ENCODE assay signal across 19 cellular contexts in genomic region chr20:52081066-52081465, GRCh38.
DNase-seq lines count a peak whose midpoint lies in the region; ATAC-seq and TF ChIP-seq lines count a peak whose summit lies in the region.
"Had no signal": no experiment of that assay in that cellular context is flagged by ENCODE, and none has a peak within 500 bp of the region (broad histone marks: within the 10 kb centered on the region; RNA-seq: fewer than 3 reads in every experiment).

No MANE protein-coding gene starts in this region.

- H3K9me1 ChIP-seq in IMR-90 (ENCODE audit: insufficient read depth, low read length) = no peaks in the 10 kb centered on the region

- H3K56ac ChIP-seq in IMR-90 (ENCODE audit: extremely low read depth, insufficient read depth, low read length) = no peak overlapping the region

- ATAC-seq in GM23338 = no peak
- no peak for ATAC-seq in IMR-90 (ENCODE audit: low read depth)
- no peak for ATAC-seq in WTC11
- ATAC-seq: A549; CD8-positive, alpha-beta T cell; GM12878 had no signal

- no peak overlapping the region for H2BK20ac ChIP-seq in IMR-90 (ENCODE audit: low read depth, low read length)

- H2AK9ac ChIP-seq in IMR-90 (replicated peaks; ENCODE audit: low read depth, low read length, poor library complexity) = peak overlapping the region; percentile 30

- in situ Hi-C loops in IMR-90 (cut with MboI; ENCODE audit: low sequenced_read_pairs) = loop anchor here (5.0 to 25.0 kb wide), 5 partner anchors 276 to 1094 kb away; partner anchors contain the start of gene SALL4

- H3K27me3 Mint-ChIP-seq in GM23338 (ENCODE audit: insufficient read depth, low read depth, poor library complexity) = peaks cover 1% of the 10 kb centered on the region
- no peaks in the 10 kb centered on the region for H3K27me3 Mint-ChIP-seq in WTC11 (ENCODE audit: low read depth)
- peaks cover 9% of the 10 kb centered on the region for H3K27me3 Mint-ChIP-seq in nephron progenitor cell (ENCODE audit: low read depth, poor library complexity)
- H3K27me3 Mint-ChIP-seq: B cell; CD4-positive, alpha-beta T cell had no signal

- no peaks in the 10 kb centered on the region for H3K9me2 ChIP-seq in GM23338 (ENCODE audit: insufficient read depth)

- no peak overlapping the region for H2BK5ac ChIP-seq in IMR-90 (ENCODE audit: low read depth, low read length, poor library complexity, severe bottlenecking)

- H3K36me3 ChIP-seq in GM23338 (ENCODE audit: insufficient read depth) (no peaks in the 10 kb centered on the region), IMR-90 (ENCODE audit: control insufficient read depth, insufficient read depth, low read length) (peaks cover 11% of the 10 kb centered on the region; the same call in 1 of the 2 replicates)

- no peak overlapping the region for H2BK15ac ChIP-seq in IMR-90 (ENCODE audit: low read depth, low read length)

- no TSS peak for BruUV-seq in IMR-90 (replicated peaks; lab: Mats Ljungman, UMichigan)

- H3K27me3 ChIP-seq in GM23338 (ENCODE audit: insufficient read depth) (no peaks in the 10 kb centered on the region), IMR-90 (ENCODE audit: control insufficient read depth, insufficient read depth, low read length) (no peaks in the 10 kb centered on the region)
- H3K27me3 ChIP-seq: BLaER1 treated with 17β-estradiol and CSF1 and Interleukin-3, amounts not matched to agents 10 nM and 100 nM had no signal

- no peak overlapping the region for H3K14ac ChIP-seq in IMR-90 (replicated peaks; ENCODE audit: low read depth, low read length)

- H3K27ac Mint-ChIP-seq in GM23338 (no peak overlapping the region), WTC11 (peak overlapping the region; percentile 47; the same call in 1 of the 2 replicates), nephron progenitor cell (peak overlapping the region; percentile 71)
- H3K27ac Mint-ChIP-seq: B cell; CD4-positive, alpha-beta T cell; CD8-positive, alpha-beta T cell had no signal

- H4K5ac ChIP-seq in IMR-90 (ENCODE audit: low read depth, low read length) = no peak overlapping the region

- 0 out of 3 replicates have a peak, but pooled peaks cover 1% of the 10 kb centered on the region for H3K9me3 Mint-ChIP-seq in GM23338
- H3K9me3 Mint-ChIP-seq in WTC11 = no peaks in the 10 kb centered on the region; the same call in 1 of the 2 replicates
- peaks cover 7% of the 10 kb centered on the region for H3K9me3 Mint-ChIP-seq in nephron progenitor cell
- H3K9me3 Mint-ChIP-seq: CD4-positive, alpha-beta T cell; CD8-positive, alpha-beta T cell had no signal

- no peak for DNase-seq in GM23338 (ENCODE audit: low spot score)
- DNase-seq in IMR-90 = no peak
- no peak for DNase-seq in WTC11 (ENCODE audit: low spot score)
- no peak for DNase-seq in nephron progenitor cell
- no peak for DNase-seq in hepatic stellate cell (ENCODE audit: low spot score)
- DNase-seq in GF-D8 (lab: John Stamatoyannopoulos, UW) = no peak
- no peak for DNase-seq in NCI-H1092 (lab: John Stamatoyannopoulos, UW)
- DNase-seq: AML-193; Caco-2; Calu3; CD4-positive, alpha-beta T cell; CD8-positive, alpha-beta T cell; DMS79 treated with DMSO at 0.1 percent for 48 hours had no signal

- intact Hi-C loops in IMR-90 (cut with micrococcal nuclease) = loop anchor here (5.0 kb wide), 3 partner anchors 119 to 694 kb away; no protein-coding TSS in a partner anchor

- no peak overlapping the region for H3K18ac ChIP-seq in IMR-90 (ENCODE audit: low read depth, low read length)

- H4K20me1 ChIP-seq in GM23338 (replicated peaks; ENCODE audit: insufficient read depth) (no peaks in the 10 kb centered on the region), IMR-90 (ENCODE audit: insufficient read depth, low read length) (no peaks in the 10 kb centered on the region)
- H4K20me1 ChIP-seq: BLaER1 treated with 17β-estradiol and CSF1 and Interleukin-3, amounts not matched to agents 10 nM and 100 nM had no signal

- no peaks in the 10 kb centered on the region for H3K79me2 ChIP-seq in GM23338 (replicated peaks; ENCODE audit: insufficient read depth)

- H3K4me1 Mint-ChIP-seq in GM23338 (peaks cover 24% of the 10 kb centered on the region; the same call in 2 of the 3 replicates), WTC11 (peaks cover 31% of the 10 kb centered on the region), nephron progenitor cell (peaks cover 51% of the 10 kb centered on the region)
- H3K4me1 Mint-ChIP-seq: B cell had no signal

- POLR2A ChIA-PET in IMR-90 (lab: Charles Lee; ENCODE audit: unreplicated experiment) (no interaction called here), WTC11 (lab: Charles Lee) (interaction anchor here (0.6 kb wide), 1 partner anchor 390 kb away, joined by 4 read pairs; no protein-coding TSS in a partner anchor)

- TF ChIP-seq POLR2A in IMR-90 (IDR thresholded peaks at IDR 0.05; ENCODE audit: low read depth, low read length) = no peak

- CTCF ChIA-PET in IMR-90 (lab: Yijun Ruan, JAX) (interaction anchor here (0.9 kb wide), 1 partner anchor 486 kb away, joined by 3 read pairs; no protein-coding TSS in a partner anchor), WTC11 (lab: Charles Lee) (interaction anchor here (1.0 to 1.5 kb wide), 3 partner anchors 20 to 438 kb away, joined by 3 to 5 read pairs (median 4); no protein-coding TSS in a partner anchor)

- H3K36me3 Mint-ChIP-seq in GM23338 (ENCODE audit: low read depth) (peaks cover 13% of the 10 kb centered on the region), WTC11 (peaks cover 13% of the 10 kb centered on the region), nephron progenitor cell (ENCODE audit: low read depth) (peaks cover 25% of the 10 kb centered on the region)

- dilution Hi-C loops in IMR-90 (cut with HindIII; ENCODE audit: low sequenced_read_pairs, unreplicated experiment) = no loop called here

- H3K4ac ChIP-seq in IMR-90 (ENCODE audit: low read depth, low read length) = no peak overlapping the region

- H3K23ac ChIP-seq in IMR-90 (ENCODE audit: low read depth, low read length) = no peak overlapping the region

- H2AK5ac ChIP-seq in IMR-90 (ENCODE audit: low read depth, low read length) = no peak overlapping the region

- no peak overlapping the region for H2BK120ac ChIP-seq in IMR-90 (ENCODE audit: low read depth, low read length)

- H3K79me1 ChIP-seq in IMR-90 (ENCODE audit: low read depth in 1 of 2, low read length in 2 of 2) = no peaks in the 10 kb centered on the region; a peak in 1 of 4 replicates

- H3K4me2 ChIP-seq in GM23338 (no peak overlapping the region), IMR-90 (ENCODE audit: low read depth, low read length) (no peak overlapping the region)
- H3K4me2 ChIP-seq: A549; BLaER1 treated with 17β-estradiol and CSF1 and Interleukin-3, amounts not matched to agents 10 nM and 100 nM had no signal

- H3K27ac ChIP-seq in GM23338 (ENCODE audit: low read depth) = 0 out of 2 replicates have a peak overlapping the region, but pooled peaks have one; percentile 30
- no peak overlapping the region for H3K27ac ChIP-seq in IMR-90 (ENCODE audit: insufficient read depth, low read length)
- H3K27ac ChIP-seq: 22Rv1; A549; BLaER1 treated with 17β-estradiol and CSF1 and Interleukin-3, amounts not matched to agents 10 nM and 100 nM; C4-2B had no signal

- no peaks in the 10 kb centered on the region for H3K9me3 ChIP-seq in IMR-90 (ENCODE audit: control insufficient read depth, insufficient read depth, low read length)
- H3K9me3 ChIP-seq: A549 had no signal

- WGBS in IMR-90 (ENCODE audit: extremely low coverage in 2 of 2, insufficient read length in 1 of 2), 2 experiments = 67% methylated on average over 1 of the region's 5 CpGs; no CpG with 5 or more reads in 1 of the 2 experiments

- H3K4me1 ChIP-seq in GM23338 (ENCODE audit: insufficient read depth) (no peaks in the 10 kb centered on the region), IMR-90 (ENCODE audit: control insufficient read depth, insufficient read depth, low read length) (peaks cover 2% of the 10 kb centered on the region; the same call in 1 of the 2 replicates)

- no peak for TF ChIP-seq CTCF in GM23338 (conservative IDR thresholded peaks at IDR 0.05; ENCODE audit: low read depth in 2 of 2)
- no peak for TF ChIP-seq CTCF in IMR-90 (conservative IDR thresholded peaks at IDR 0.05; ENCODE audit: low read depth, low read length)
- no peak for TF ChIP-seq CTCF in WTC11 (IDR thresholded peaks at IDR 0.05)
- no peak for TF ChIP-seq CTCF in nephron progenitor cell (IDR thresholded peaks at IDR 0.05)

- H4K8ac ChIP-seq in IMR-90 (ENCODE audit: low read depth in 2 of 2, low read length in 2 of 2) = no peak overlapping the region

- H3F3A ChIP-seq in GM23338 (replicated peaks; ENCODE audit: low read depth) = no peaks in the 10 kb centered on the region

- no peak overlapping the region for H4K91ac ChIP-seq in IMR-90 (ENCODE audit: insufficient read depth, low read depth, low read length)

- no peak overlapping the region for H3K9ac ChIP-seq in IMR-90 (ENCODE audit: low read depth, low read length)
- H3K9ac ChIP-seq: BLaER1 treated with 17β-estradiol and CSF1 and Interleukin-3, amounts not matched to agents 10 nM and 100 nM had no signal

- H3K4me3 Mint-ChIP-seq in GM23338 = no peak overlapping the region
- H3K4me3 Mint-ChIP-seq in WTC11 = no peak overlapping the region
- H3K4me3 Mint-ChIP-seq in nephron progenitor cell = no peak overlapping the region
- H3K4me3 Mint-ChIP-seq: B cell; CD4-positive, alpha-beta T cell; CD8-positive, alpha-beta T cell had no signal

- H3K4me3 ChIP-seq in GM23338 (no peak overlapping the region), IMR-90 (ENCODE audit: insufficient read depth, low read depth, low read length) (no peak overlapping the region)
- H3K4me3 ChIP-seq: A549; BLaER1 treated with 17β-estradiol and CSF1 and Interleukin-3, amounts not matched to agents 10 nM and 100 nM; GM12878 had no signal

- no peak overlapping the region for H2AFZ ChIP-seq in GM23338
- H2AFZ ChIP-seq in IMR-90 (replicated peaks; ENCODE audit: low read length, poor library complexity) = no peak overlapping the region

- no peak for TF ChIP-seq RAD21 in IMR-90 (IDR thresholded peaks at IDR 0.05; ENCODE audit: low read length)

TF ChIP-seq in GM23338, 12 proteins besides CTCF, POLR2A, EP300 and RAD21 (continues in another document):
- no peak for TF ChIP-seq ZNF331 (CRISPR knock-in tag; IDR thresholded peaks at IDR 0.05; ENCODE audit: low read depth)
- TF ChIP-seq STAT1 (IDR thresholded peaks at IDR 0.05; ENCODE audit: unreplicated experiment) = no peak
- no peak for TF ChIP-seq ZNF114 (CRISPR knock-in tag; IDR thresholded peaks at IDR 0.05)
- TF ChIP-seq POLR2AphosphoS5 (IDR thresholded peaks at IDR 0.05; ENCODE audit: low read depth) = no peak

TF ChIP-seq in IMR-90, 13 proteins besides CTCF, POLR2A, EP300 and RAD21 (continues in another document):
- no peak for TF ChIP-seq FOS (IDR thresholded peaks at IDR 0.05; ENCODE audit: low read depth, low read length)
- TF ChIP-seq RFX5 (IDR thresholded peaks at IDR 0.05; ENCODE audit: low read depth, low read length) = no peak
